Comparison of ENCODE assay signal across 30 cellular contexts in genomic region chr2:172056293-172056692, GRCh38. TPM values are rescaled to one million over a fixed set of nuclear protein-coding genes. Genes with fewer than 3 reads are reported as not detected.
"Had no signal": no experiment of that assay in that cellular context is flagged by ENCODE, and none has a peak within 500 bp of the region (broad histone marks: within the 10 kb centered on the region; RNA-seq: fewer than 3 reads in every experiment).

No MANE protein-coding gene starts in this region.

- H3K9me3 ChIP-seq: left ventricle myocardium inferior, neutrophil, ovary, right atrium auricular region, right lobe of liver, tibial nerve, uterus had no signal

- H3K27me3 ChIP-seq: hepatocyte, neural progenitor cell, neutrophil, ovary, right atrium auricular region, right lobe of liver, tibial nerve, uterus had no signal

- H3K79me2 ChIP-seq: hepatocyte had no signal

- ATAC-seq: natural killer cell; right lobe of liver; stimulated activated memory B cell treated with anti-CD40 and anti-IgM and Interleukin-4, amounts not matched to agents 10 μg/mL and 1 μg/mL and 100 μg/mL, for 72 hours; stimulated activated naive CD8-positive, alpha-beta T cell treated with anti-CD3 and anti-CD28 coated beads, Interleukin-15, amount 100 ng/mL, for 72 hours had no signal

- H3K4me3 ChIP-seq: hepatocyte, left ventricle myocardium inferior, lung, neural progenitor cell, ovary, right atrium auricular region, right lobe of liver, smooth muscle cell, tibial nerve, uterus had no signal

- H3K9ac ChIP-seq: neural progenitor cell had no signal

- DNase-seq: islet precursor cell; left ventricle myocardium inferior; mesendoderm; naive B cell; natural killer cell; nephron progenitor cell; occipital lobe; ovary; right lobe of liver; stimulated activated CD4-positive, alpha-beta T cell treated with anti-CD3 and anti-CD28 coated beads, Interleukin-1b, Interleukin-23, amount 100 ng/mL, for 48 hours; stimulated activated CD4-positive, alpha-beta T cell treated with anti-CD3 and anti-CD28 coated beads, Interleukin-2, amount 100 ng/mL, for 48 hours; stimulated activated CD4-positive, alpha-beta T cell treated with anti-CD3 and anti-CD28 coated beads, Interleukin-4, amount 100 ng/mL, for 4 hours; stimulated activated CD8-positive, alpha-beta memory T cell treated with anti-CD3 and anti-CD28 coated beads, Interleukin-4, amount 100 ng/mL, for 48 hours; stimulated activated naive CD4-positive, alpha-beta T cell treated with Interleukin-2 at 50 U/mL for 16 hours; stimulated activated naive CD8-positive, alpha-beta T cell treated with anti-CD3 and anti-CD28 coated beads, Interleukin-15, amount 100 ng/mL, for 72 hours; substantia nigra; uterus had no signal

- H2AFZ ChIP-seq: hepatocyte, neural progenitor cell had no signal

- H3K27ac ChIP-seq: hepatocyte, left ventricle myocardium inferior, neural progenitor cell, neutrophil, ovary, right atrium auricular region, right lobe of liver, tibial nerve, uterus had no signal

- H3K4me2 ChIP-seq: hepatocyte, neural progenitor cell, smooth muscle cell had no signal

- H3K36me3 ChIP-seq: left ventricle myocardium inferior, neural progenitor cell, neutrophil, ovary, right atrium auricular region, right lobe of liver, tibial nerve, uterus had no signal

- H3K4me1 ChIP-seq: left ventricle myocardium inferior, right atrium auricular region, uterus had no signal

RNA-seq across cellular contexts. Expression of gene DLX1, which starts 29.0 kb away (rescaled TPM):
- total RNA-seq: hepatocyte, left ventricle myocardium inferior, lung, mononuclear cell, natural killer cell, renal cortical epithelial cell, right atrium auricular region, right lobe of liver, skeletal muscle tissue, ureter had no signal
- polyA plus RNA-seq: hepatocyte had no signal

RNA-seq across cellular contexts. Expression of gene DLX2, which starts 46.4 kb away (rescaled TPM):
- total RNA-seq: left ventricle myocardium inferior, mononuclear cell, pulmonary artery endothelial cell, renal cortical epithelial cell, right atrium auricular region, right lobe of liver, skeletal muscle tissue, tibial nerve, ureter, uterus had no signal
- polyA plus RNA-seq: ovary had no signal
